9 cellular contexts compared by ENCODE assay signal in genomic region chr4:143207555-143207954, GRCh38. TPM values are rescaled to one million over a fixed set of nuclear protein-coding genes. Genes with fewer than 3 reads are reported as not detected.
DNase-seq lines count a peak whose midpoint lies in the region; ATAC-seq and TF ChIP-seq lines count a peak whose summit lies in the region.
"Had no signal": no experiment of that assay in that cellular context is flagged by ENCODE, and none has a peak within 500 bp of the region (broad histone marks: within the 10 kb centered on the region; RNA-seq: fewer than 3 reads in every experiment).

No MANE protein-coding gene starts in this region.

- no peak for ATAC-seq in HG03097 (IDR thresholded peaks at IDR 0.05; ENCODE audit: low FRiP score, unreplicated experiment)
- ATAC-seq: activated T-helper 17 cell treated with anti-CD3 and anti-CD28 coated beads, Interleukin-2, amount 50 U/mL, for 72 hours had no signal

- H3K27ac Mint-ChIP-seq in activated naive CD4-positive, alpha-beta T cell treated with anti-CD3 and anti-CD28 coated beads, Interleukin-2, amount 10 ng/mL, durations not matched to agents 7 days and 5 days = no peak overlapping the region
- H3K27ac Mint-ChIP-seq in glutamatergic neuron (ENCODE audit: unreplicated experiment) = no peak overlapping the region
- H3K27ac Mint-ChIP-seq: activated T-helper 17 cell treated with anti-CD3 and anti-CD28 coated beads, Interleukin-2, amount 50 U/mL, for 72 hours had no signal

- peaks cover 36% of the 10 kb centered on the region for H3K36me3 Mint-ChIP-seq in activated naive CD4-positive, alpha-beta T cell treated with anti-CD3 and anti-CD28 coated beads, Interleukin-2, amount 10 ng/mL, durations not matched to agents 7 days and 5 days
- H3K36me3 Mint-ChIP-seq in glutamatergic neuron (ENCODE audit: unreplicated experiment) = no peaks in the 10 kb centered on the region

- H3K4me3 Mint-ChIP-seq in activated naive CD4-positive, alpha-beta T cell treated with anti-CD3 and anti-CD28 coated beads, Interleukin-2, amount 10 ng/mL, durations not matched to agents 7 days and 5 days = no peak overlapping the region
- no peak overlapping the region for H3K4me3 Mint-ChIP-seq in glutamatergic neuron (ENCODE audit: unreplicated experiment)
- H3K4me3 Mint-ChIP-seq: activated T-helper 17 cell treated with anti-CD3 and anti-CD28 coated beads, Interleukin-2, amount 50 U/mL, for 72 hours had no signal

- no peak overlapping the region for H3K4me3 ChIP-seq in GM12864 (ENCODE audit: low read depth, low read length)

- H3K27me3 Mint-ChIP-seq in activated naive CD4-positive, alpha-beta T cell treated with anti-CD3 and anti-CD28 coated beads, Interleukin-2, amount 10 ng/mL, durations not matched to agents 7 days and 5 days = no peaks in the 10 kb centered on the region
- no peaks in the 10 kb centered on the region for H3K27me3 Mint-ChIP-seq in glutamatergic neuron (ENCODE audit: unreplicated experiment)
- H3K27me3 Mint-ChIP-seq: activated T-helper 17 cell treated with anti-CD3 and anti-CD28 coated beads, Interleukin-2, amount 50 U/mL, for 72 hours had no signal

- DNase-seq in GM12864 (ENCODE audit: low read depth) (no peak), RKO (ENCODE audit: low spot score) (peak; percentile 49), fibroblast of peridontal ligament (ENCODE audit: extremely low read depth) (peak; percentile 69), pons (ENCODE audit: low spot score) (peak; percentile 67), glutamatergic neuron (no peak)
- no peak for DNase-seq in activated naive CD4-positive, alpha-beta T cell treated with anti-CD3 and anti-CD28 coated beads, Interleukin-2, amount 10 ng/mL, durations not matched to agents 7 days and 5 days
- DNase-seq in activated CD4-positive, alpha-beta T cell treated with anti-CD3 and anti-CD28 coated beads, Interleukin-2, amount 50 U/mL, for 4 hours = no peak

- CTCF ChIA-PET in activated naive CD4-positive, alpha-beta T cell treated with anti-CD3 and anti-CD28 coated beads, Interleukin-2, amount 10 ng/mL, durations not matched to agents 7 days and 5 days (lab: Charles Lee) = no interaction called here

- TF ChIP-seq CTCF in GM12864 (IDR thresholded peaks at IDR 0.05; ENCODE audit: low read depth, low read length, missing control alignments) = peak; percentile 5
- no peak for TF ChIP-seq CTCF in glutamatergic neuron (IDR thresholded peaks at IDR 0.05; ENCODE audit: partially characterized antibody, unreplicated experiment)

- H3K9me3 Mint-ChIP-seq in activated naive CD4-positive, alpha-beta T cell treated with anti-CD3 and anti-CD28 coated beads, Interleukin-2, amount 10 ng/mL, durations not matched to agents 7 days and 5 days = no peaks in the 10 kb centered on the region
- H3K9me3 Mint-ChIP-seq in glutamatergic neuron (ENCODE audit: unreplicated experiment) = no peaks in the 10 kb centered on the region
- H3K9me3 Mint-ChIP-seq: activated T-helper 17 cell treated with anti-CD3 and anti-CD28 coated beads, Interleukin-2, amount 50 U/mL, for 72 hours had no signal

- H3K4me1 Mint-ChIP-seq in activated naive CD4-positive, alpha-beta T cell treated with anti-CD3 and anti-CD28 coated beads, Interleukin-2, amount 10 ng/mL, durations not matched to agents 7 days and 5 days = no peaks in the 10 kb centered on the region
- H3K4me1 Mint-ChIP-seq in glutamatergic neuron (ENCODE audit: low read depth, unreplicated experiment) = no peaks in the 10 kb centered on the region
- H3K4me1 Mint-ChIP-seq: activated T-helper 17 cell treated with anti-CD3 and anti-CD28 coated beads, Interleukin-2, amount 50 U/mL, for 72 hours had no signal

RNA-seq across cellular contexts. Expression of gene USP38, which starts 22.8 kb away (rescaled TPM):
- total RNA-seq in glutamatergic neuron (ENCODE audit: unreplicated experiment) = 15.9 TPM

Comparison
In these comparisons a context has a peak if more than half of its experiments do, and no peak if none do; other contexts are left out.
1. DNase-seq: peak in RKO (single experiment), fibroblast of peridontal ligament (single experiment) and pons (single experiment); none in GM12864 (single experiment), activated naive CD4-positive, alpha-beta T cell treated with anti-CD3 and anti-CD28 coated beads, Interleukin-2, amount 10 ng/mL, durations not matched to agents 7 days and 5 days (single experiment), glutamatergic neuron (single experiment) and activated CD4-positive, alpha-beta T cell treated with anti-CD3 and anti-CD28 coated beads, Interleukin-2, amount 50 U/mL, for 4 hours (0 of 2).